ENCODE assay signal across 8 cellular contexts in the genomic region with DNA sequence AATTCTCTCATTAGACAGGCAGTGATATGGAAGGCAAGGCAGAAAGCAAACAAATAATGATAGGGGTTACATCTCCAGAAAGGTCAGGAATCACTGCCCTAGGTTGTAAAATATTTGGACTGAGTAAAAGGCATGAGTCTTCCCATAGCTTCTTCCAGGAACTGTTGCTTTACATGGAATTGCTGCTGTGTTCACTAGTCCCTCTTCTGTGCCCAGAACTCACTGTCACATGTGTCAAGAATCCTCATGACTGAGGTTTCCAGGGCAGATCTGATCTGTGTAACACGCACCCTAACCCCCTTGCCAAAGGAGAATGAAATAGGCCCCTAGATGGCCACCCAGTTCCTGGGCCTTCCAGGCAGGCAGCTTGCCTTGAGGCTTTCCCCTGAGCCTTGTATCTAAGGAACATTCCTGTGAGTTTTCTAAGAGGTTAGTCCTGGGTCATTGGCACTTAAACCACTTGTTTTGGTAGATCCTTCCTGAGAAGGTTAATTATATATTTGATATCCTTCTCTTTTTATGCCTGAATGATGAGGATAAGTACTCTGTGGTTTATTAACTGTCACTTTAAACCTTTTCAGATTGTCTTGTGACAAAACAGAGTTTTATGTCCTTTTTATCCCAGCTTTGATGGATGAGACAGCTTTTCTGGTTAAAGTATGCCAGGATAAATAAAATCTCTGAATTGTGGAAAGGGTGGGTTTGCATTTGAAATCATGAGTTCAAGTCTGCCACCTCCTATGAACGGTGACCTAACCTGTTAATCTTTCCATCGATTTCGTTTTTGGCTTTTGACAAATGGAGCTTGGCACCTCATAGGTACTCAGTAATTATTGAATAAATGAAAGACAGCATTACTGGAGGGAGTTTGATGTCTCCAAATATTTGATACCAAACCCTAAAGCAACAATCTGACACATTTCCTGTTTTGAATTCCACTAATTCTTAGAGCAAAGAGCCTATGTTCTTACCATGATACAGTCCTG.
A peak's percentile ranks its signal among the peaks of the same experiment; 100 is the strongest.
DNase-seq lines count a peak whose midpoint lies in the region; ATAC-seq and TF ChIP-seq lines count a peak whose summit lies in the region.

No MANE protein-coding gene starts in this region.

- no peak overlapping the region for H2AFZ ChIP-seq in mammary epithelial cell (ENCODE audit: low read depth, low read length)

- H2AK5ac ChIP-seq in mesendoderm (ENCODE audit: low read length): no peak overlapping the region

- in situ Hi-C loops in mammary epithelial cell (cut with MboI; ENCODE audit: low sequenced_read_pairs in 2 of 2): no loop called here

- no peak overlapping the region for H3K4ac ChIP-seq in mesendoderm (ENCODE audit: low read depth, low read length)

- H2BK15ac ChIP-seq in mesendoderm (replicated peaks; ENCODE audit: low read depth): no peak overlapping the region

- no peak overlapping the region for H3K18ac ChIP-seq in mesendoderm (ENCODE audit: low read length)

- WGBS in mammary epithelial cell (ENCODE audit: low coverage, missing lambda C conversion rate): 57% methylated on average over 4 of the region's 4 CpGs
- WGBS in mesendoderm (ENCODE audit: extremely low coverage, insufficient coverage, low lambda C conversion rate): no CpG with 5 or more reads among the region's 4 CpGs

- dilution Hi-C loops in mammary epithelial cell (cut with HindIII; ENCODE audit: low sequenced_read_pairs): no loop called here

- no peak overlapping the region for H4K5ac ChIP-seq in mesendoderm (ENCODE audit: low read length)

- H4K8ac ChIP-seq in mesendoderm (ENCODE audit: low read depth, low read length): no peak overlapping the region

- H3K27ac ChIP-seq in breast epithelium (peak overlapping the region; percentile 83 to 93), mammary epithelial cell (ENCODE audit: insufficient read depth, low read depth, low read length) (no peak overlapping the region), vagina (peak overlapping the region; percentile 73), mesendoderm (ENCODE audit: low read depth, low read length) (no peak overlapping the region)

- no peak overlapping the region for H3K23ac ChIP-seq in mesendoderm (ENCODE audit: low read length)

- H3K4me1 ChIP-seq in breast epithelium (peaks cover 19 to 51% of the 10 kb centered on the region in 2 donors), mammary epithelial cell (ENCODE audit: insufficient read depth, low read length) (peaks cover 31% of the 10 kb centered on the region), vagina (peaks cover 95% of the 10 kb centered on the region), mesendoderm (ENCODE audit: control insufficient read depth, low read depth, low read length) (no peaks in the 10 kb centered on the region)

- no peak overlapping the region for H2BK5ac ChIP-seq in mesendoderm (ENCODE audit: low read length)

- BruUV-seq in mammary epithelial cell (replicated peaks; lab: Mats Ljungman, UMichigan): no TSS peak

- no peak overlapping the region for H2BK120ac ChIP-seq in mesendoderm (ENCODE audit: low read depth, low read length)

- H4K20me1 ChIP-seq in mammary epithelial cell (ENCODE audit: insufficient read depth, low read length): no peaks in the 10 kb centered on the region

- no peak overlapping the region for H3K4me2 ChIP-seq in mammary epithelial cell (ENCODE audit: insufficient read depth, low read depth, low read length)
- H3K4me2 ChIP-seq in mesendoderm (ENCODE audit: low read length): no peak overlapping the region

- TF ChIP-seq CTCF in breast epithelium (IDR thresholded peaks at IDR 0.05) (no peak), mammary epithelial cell (conservative IDR thresholded peaks at IDR 0.05 in 1 of 2, IDR thresholded peaks at IDR 0.05 in 1 of 2; ENCODE audit: extremely low read depth in 1 of 2, insufficient read depth in 1 of 2, low read depth in 1 of 2, low read length in 2 of 2) (no peak), vagina (IDR thresholded peaks at IDR 0.05) (no peak)

- H3K36me3 ChIP-seq in breast epithelium (no peaks in the 10 kb centered on the region), mammary epithelial cell (ENCODE audit: insufficient read depth, low read length) (no peaks in the 10 kb centered on the region), vagina (peaks cover 0 to 4% of the 10 kb centered on the region in 2 donors), mesendoderm (ENCODE audit: control insufficient read depth, insufficient read depth, low read length) (no peaks in the 10 kb centered on the region)

- TF ChIP-seq POLR2A in breast epithelium (IDR thresholded peaks at IDR 0.05) (no peak), vagina (IDR thresholded peaks at IDR 0.05) (no peak)

- no peaks in the 10 kb centered on the region for H3K79me2 ChIP-seq in mammary epithelial cell (ENCODE audit: insufficient read depth, low read length)
- no peaks in the 10 kb centered on the region for H3K79me2 ChIP-seq in mesendoderm (ENCODE audit: control insufficient read depth, insufficient read depth, low read length)

- H3K9me3 ChIP-seq in breast epithelium: no peaks in the 10 kb centered on the region
- no peaks in the 10 kb centered on the region for H3K9me3 ChIP-seq in mammary epithelial cell (replicated peaks; ENCODE audit: insufficient read depth, low read length)
- no peaks in the 10 kb centered on the region for H3K9me3 ChIP-seq in vagina

- intact Hi-C loops in breast epithelium (cut with DNase I; ENCODE audit: low total_unique reads) (no loop called here), mammary epithelial cell (cut with micrococcal nuclease) (no loop called here), vagina (cut with DNase I) (no loop called here)

- no peak overlapping the region for H3K4me3 ChIP-seq in breast epithelium
- H3K4me3 ChIP-seq in mammary epithelial cell (replicated peaks in 1 of 3; ENCODE audit: insufficient read depth in 1 of 3, low read depth in 2 of 3, low read length in 3 of 3): no peak overlapping the region
- no peak overlapping the region for H3K4me3 ChIP-seq in vagina
- H3K4me3 ChIP-seq in mesendoderm (ENCODE audit: low read length): no peak overlapping the region

- H3K27me3 ChIP-seq in breast epithelium (no peaks in the 10 kb centered on the region), mammary epithelial cell (ENCODE audit: insufficient read depth, low read length) (no peaks in the 10 kb centered on the region), vagina (no peaks in the 10 kb centered on the region), mesendoderm (ENCODE audit: insufficient read depth, low read length, poor library complexity) (no peaks in the 10 kb centered on the region)

- no peak overlapping the region for H3K56ac ChIP-seq in mesendoderm (ENCODE audit: low read length)

- CTCF ChIA-PET in mammary epithelial cell (lab: Charles Lee; ENCODE audit: low non-redundant PET): no interaction called here

- no peak for ATAC-seq in HG03045 (IDR thresholded peaks at IDR 0.05; ENCODE audit: unreplicated experiment)
- ATAC-seq in GM19328 (IDR thresholded peaks at IDR 0.05; ENCODE audit: unreplicated experiment): no peak

- no peaks in the 10 kb centered on the region for H3K79me1 ChIP-seq in mesendoderm (ENCODE audit: low read length)

- DNase-seq in breast epithelium (ENCODE audit: low spot score in 2 of 2): peak in 1 of 2 donors; percentile 57
- no peak for DNase-seq in mammary epithelial cell
- DNase-seq in amniotic epithelial cell (ENCODE audit: low read depth): peak; percentile 89
- DNase-seq in lung microvascular endothelial cell (ENCODE audit: low read depth in 2 of 2): peak; percentile 61 to 68
- no peak for DNase-seq in vagina (ENCODE audit: extremely low spot score in 2 of 2)
- no peak for DNase-seq in mesendoderm

- H3K9ac ChIP-seq in mammary epithelial cell (ENCODE audit: insufficient read depth, low read length) (no peak overlapping the region), mesendoderm (ENCODE audit: low read length) (no peak overlapping the region)

Comparison
In these comparisons a context has a peak if more than half of its experiments do, and no peak if none do; other contexts are left out.
1. H3K27ac ChIP-seq: peak in breast epithelium (2 of 2) and vagina (single experiment); none in mammary epithelial cell (single experiment) and mesendoderm (single experiment).
2. DNase-seq: peak in amniotic epithelial cell (single experiment) and lung microvascular endothelial cell (2 of 2); none in mammary epithelial cell (single experiment), vagina (0 of 2) and mesendoderm (single experiment).